Comparison of ENCODE assay signal across 2 cellular contexts in genomic region chr9:137885121-137885520, GRCh38. TPM values are rescaled to one million over a fixed set of nuclear protein-coding genes. Genes with fewer than 3 reads are reported as not detected.
"Had no signal": no experiment of that assay in that cellular context is flagged by ENCODE, and none has a peak within 500 bp of the region (broad histone marks: within the 10 kb centered on the region; RNA-seq: fewer than 3 reads in every experiment).

No MANE protein-coding gene starts in this region.

RNA-seq across cellular contexts. Expression of gene CACNA1B, which starts 7.5 kb away (rescaled TPM):
- total RNA-seq: omental fat pad, right lobe of liver had no signal
